8 cellular contexts compared by ENCODE assay signal in the genomic region with DNA sequence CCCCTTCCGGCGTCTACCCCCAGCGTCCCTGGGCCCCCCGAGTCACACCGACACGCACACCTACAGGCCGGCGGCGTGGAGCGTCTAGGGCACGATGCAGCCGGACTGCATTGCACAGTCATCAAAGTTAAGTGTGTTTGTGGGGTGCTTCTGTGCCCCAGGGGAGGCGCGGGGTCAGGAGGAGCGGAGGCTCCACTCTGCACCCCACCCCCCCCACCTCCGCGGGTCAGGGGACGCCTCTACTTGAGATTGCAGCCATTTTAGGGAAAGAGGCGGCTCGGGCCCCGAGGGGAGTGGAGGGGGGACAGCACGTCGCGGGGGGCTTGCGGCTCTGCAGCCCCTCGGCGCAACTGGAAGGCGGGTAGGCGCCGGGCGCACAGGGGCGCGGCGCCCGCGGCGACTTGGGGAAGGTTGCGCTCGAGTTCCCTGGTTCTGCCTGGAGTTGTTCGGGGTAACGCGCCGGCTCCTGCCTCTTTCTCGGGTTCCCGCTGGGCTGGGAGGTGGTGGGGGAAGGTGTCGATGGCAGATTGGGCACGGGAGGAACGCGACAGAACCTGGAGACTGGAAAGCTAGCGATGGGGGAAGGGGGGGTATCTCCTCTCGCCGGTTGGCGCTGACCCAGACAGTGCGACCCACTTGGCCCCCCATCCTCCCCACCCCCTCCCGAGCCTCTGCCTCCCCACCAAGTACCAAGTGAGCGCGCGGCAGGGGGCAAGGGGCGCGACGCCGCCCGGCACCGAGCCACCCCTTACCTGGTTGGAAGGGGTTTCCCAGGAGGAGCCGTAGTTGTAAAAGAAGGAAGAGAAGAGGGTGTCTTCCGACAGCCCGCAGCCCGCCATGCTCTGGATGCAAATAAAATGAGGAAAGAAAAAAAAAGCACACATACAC.
DNase-seq lines count a peak whose midpoint lies in the region; ATAC-seq and TF ChIP-seq lines count a peak whose summit lies in the region.

No MANE protein-coding gene starts in this region.

- DNase-seq in GM13977 (ENCODE audit: low spot score) (peak; percentile 63), glutamatergic neuron (peak; percentile 47), posterior vena cava (ENCODE audit: low spot score) (peak; percentile 81), MV-4-11 (lab: John Stamatoyannopoulos, UW) (no peak), H4 (ENCODE audit: low spot score) (no peak)
- peak; percentile 15 for DNase-seq in activated CD8-positive, alpha-beta memory T cell treated with anti-CD3 and anti-CD28 coated beads, Interleukin-2, amount 50 U/mL, for 4 hours

- TF ChIP-seq CTCF in 22Rv1 (IDR thresholded peaks at IDR 0.05) (no peak), GM13977 (IDR thresholded peaks at IDR 0.05; ENCODE audit: extremely low read depth, insufficient read depth, missing control alignments) (no peak), glutamatergic neuron (IDR thresholded peaks at IDR 0.05; ENCODE audit: partially characterized antibody, unreplicated experiment) (no peak)

- H3K9me3 Mint-ChIP-seq in glutamatergic neuron (ENCODE audit: unreplicated experiment), result peaks cover 27% of the 10 kb centered on the region

- H3K36me3 Mint-ChIP-seq in glutamatergic neuron (ENCODE audit: unreplicated experiment), result no peaks in the 10 kb centered on the region

- 0 out of 2 replicates have a peak overlapping the region, but pooled peaks have one; percentile 48 for H3K27ac ChIP-seq in 22Rv1

- H3K27me3 Mint-ChIP-seq in glutamatergic neuron (ENCODE audit: unreplicated experiment), result peaks cover 19% of the 10 kb centered on the region

- intact Hi-C loops in posterior vena cava (cut with DNase I), result no loop called here

- H3K4me3 Mint-ChIP-seq in glutamatergic neuron (ENCODE audit: unreplicated experiment), result peak overlapping the region; percentile 98

- in situ Hi-C loops in GM13977 (cut with MboI; ENCODE audit: low pct_unique_long_range_greater_than_20kb, low sequenced_read_pairs, unreplicated experiment), result no loop called here

- peaks cover 40% of the 10 kb centered on the region for H3K4me1 Mint-ChIP-seq in glutamatergic neuron (ENCODE audit: low read depth, unreplicated experiment)

- H3K27ac Mint-ChIP-seq in glutamatergic neuron (ENCODE audit: unreplicated experiment), result peak overlapping the region; percentile 90

- no peak for ATAC-seq in HG03196 (IDR thresholded peaks at IDR 0.05; ENCODE audit: unreplicated experiment)

Comparison
In these comparisons a context has a peak if more than half of its experiments do, and no peak if none do; other contexts are left out.
1. DNase-seq: peak in GM13977 (single experiment), activated CD8-positive, alpha-beta memory T cell treated with anti-CD3 and anti-CD28 coated beads, Interleukin-2, amount 50 U/mL, for 4 hours (single experiment), glutamatergic neuron (single experiment) and posterior vena cava (single experiment); none in MV-4-11 (single experiment) and H4 (single experiment).